ENCODE assay signal across 24 cellular contexts in genomic region chr2:109479804-109480203, GRCh38.
"Had no signal": no experiment of that assay in that cellular context is flagged by ENCODE, and none has a peak within 500 bp of the region (broad histone marks: within the 10 kb centered on the region; RNA-seq: fewer than 3 reads in every experiment).

No MANE protein-coding gene starts in this region.

- H2AFZ ChIP-seq: neural progenitor cell had no signal

- H3K9ac ChIP-seq: neural progenitor cell had no signal

- H3K4me1 ChIP-seq: neural progenitor cell had no signal

- H3K9me3 Mint-ChIP-seq: activated naive CD4-positive, alpha-beta T cell treated with anti-CD3 and anti-CD28 coated beads, Interleukin-2, amount 50 U/mL, for 72 hours; naive thymus-derived CD8-positive, alpha-beta T cell; neural progenitor cell had no signal

- H3K4me3 Mint-ChIP-seq: activated CD8-positive, alpha-beta T cell treated with anti-CD3 and anti-CD28 coated beads, Interleukin-2, amount 10 ng/mL, durations not matched to agents 7 days and 5 days; naive thymus-derived CD8-positive, alpha-beta T cell; neural progenitor cell had no signal

- DNase-seq: activated CD4-positive, alpha-beta T cell treated with anti-CD3 and anti-CD28 coated beads, Interleukin-2, amount 50 U/mL, for 1 hour; activated CD4-positive, CD25-positive, alpha-beta regulatory T cell treated with anti-CD3 and anti-CD28 coated beads, Interleukin-2, amount 50 U/mL, for 72 hours; activated CD8-positive, alpha-beta T cell treated with anti-CD3 and anti-CD28 coated beads, Interleukin-2, amount 10 ng/mL, durations not matched to agents 7 days and 5 days; activated gamma-delta T cell treated with Interleukin-2 at 50 U/mL for 16 hours; activated T-cell treated with anti-CD3 and anti-CD28 coated beads, Interleukin-2, amount 50 U/mL, for 1 hour; adrenal gland; brain microvascular endothelial cell; caudate nucleus; dermis blood vessel endothelial cell; effector CD8-positive, alpha-beta T cell; foreskin keratinocyte; naive thymus-derived CD8-positive, alpha-beta T cell; retina; stimulated activated CD4-positive, alpha-beta T cell treated with anti-CD3 and anti-CD28 coated beads, Interleukin-4, amount 100 ng/mL, for 1 hour; stimulated activated naive CD4-positive, alpha-beta T cell treated with Interleukin-2 at 50 U/mL for 16 hours; upper lobe of right lung; WERI-Rb-1 had no signal

- H3K27ac ChIP-seq: adrenal gland, brain microvascular endothelial cell, foreskin keratinocyte, neural progenitor cell, upper lobe of right lung, WERI-Rb-1 had no signal

- ATAC-seq: activated CD8-positive, alpha-beta T cell treated with anti-CD3 and anti-CD28 coated beads, Interleukin-2, amount 10 ng/mL, durations not matched to agents 7 days and 5 days; activated naive CD4-positive, alpha-beta T cell treated with anti-CD3 and anti-CD28 coated beads, Interleukin-2, amount 50 U/mL, for 72 hours; foreskin keratinocyte; left lobe of liver; naive thymus-derived CD8-positive, alpha-beta T cell; upper lobe of right lung had no signal

- H3K27ac Mint-ChIP-seq: activated CD8-positive, alpha-beta T cell treated with anti-CD3 and anti-CD28 coated beads, Interleukin-2, amount 10 ng/mL, durations not matched to agents 7 days and 5 days; activated naive CD4-positive, alpha-beta T cell treated with anti-CD3 and anti-CD28 coated beads, Interleukin-2, amount 50 U/mL, for 72 hours; neural progenitor cell; progenitor cell of endocrine pancreas had no signal

- H3K9me3 ChIP-seq: adrenal gland, ascending aorta, thoracic aorta, upper lobe of right lung had no signal

- H3K4me3 ChIP-seq: adrenal gland, ascending aorta, lung, neural progenitor cell, thoracic aorta, upper lobe of right lung had no signal

- H3K36me3 ChIP-seq: adrenal gland, ascending aorta, brain microvascular endothelial cell, neural progenitor cell, thoracic aorta, upper lobe of right lung, WERI-Rb-1 had no signal

- H3K36me3 Mint-ChIP-seq: activated naive CD4-positive, alpha-beta T cell treated with anti-CD3 and anti-CD28 coated beads, Interleukin-2, amount 50 U/mL, for 72 hours; neural progenitor cell had no signal

- H3K27me3 ChIP-seq: adrenal gland, ascending aorta, brain microvascular endothelial cell, neural progenitor cell, upper lobe of right lung had no signal

- H3K4me2 ChIP-seq: neural progenitor cell had no signal
